29 cellular contexts compared by ENCODE assay signal in genomic region chr15:42079401-42079908, GRCh38. TPM values are rescaled to one million over a fixed set of nuclear protein-coding genes. Genes with fewer than 3 reads are reported as not detected.
DNase-seq lines count a peak whose midpoint lies in the region; ATAC-seq and TF ChIP-seq lines count a peak whose summit lies in the region.
"Had no signal": no experiment of that assay in that cellular context is flagged by ENCODE, and none has a peak within 500 bp of the region (broad histone marks: within the 10 kb centered on the region; RNA-seq: fewer than 3 reads in every experiment).

No MANE protein-coding gene starts in this region.

- no peak overlapping the region for H4K91ac ChIP-seq in neuronal stem cell (ENCODE audit: low read depth, low read length, poor library complexity)

- H3K27me3 ChIP-seq in GM23248 (replicated peaks; ENCODE audit: insufficient read depth) (peaks cover 44% of the 10 kb centered on the region), colonic mucosa (no peaks in the 10 kb centered on the region), neuronal stem cell (ENCODE audit: control insufficient read depth in 3 of 3, insufficient read depth in 3 of 3, low read depth in 1 of 3, low read length in 3 of 3) (peaks cover 0 to 48% (median 2%) of the 10 kb centered on the region in 3 experiments)

- peak overlapping the region; percentile 38 for H3K4me2 ChIP-seq in GM23248 (ENCODE audit: unreplicated experiment)
- no peak overlapping the region for H3K4me2 ChIP-seq in neuronal stem cell (ENCODE audit: insufficient read depth, low read length, poor library complexity, severe bottlenecking)

- 21 to 25% methylated on average over 30 to 31 of the region's 31 CpGs for WGBS in GM23248 (ENCODE audit: low coverage in 1 of 2, low lambda C conversion rate in 2 of 2, missing lambda C conversion rate in 2 of 2), 2 experiments
- WGBS in neuronal stem cell (ENCODE audit: extremely low coverage in 2 of 2, insufficient read length in 2 of 2, insufficient replicate concordance in 1 of 2), 2 donors, result no CpG with 5 or more reads among the region's 31 CpGs

- ATAC-seq in HG03039 (IDR thresholded peaks at IDR 0.05; ENCODE audit: unreplicated experiment), result no peak
- ATAC-seq: activated CD4-positive, CD25-positive, alpha-beta regulatory T cell treated with anti-CD3 and anti-CD28 coated beads, Interleukin-2, amount 50 U/mL, for 24 hours; mucosa of descending colon; stimulated activated effector memory CD8-positive, alpha-beta T cell treated with anti-CD3 and anti-CD28 coated beads, Interleukin-12 subunit alpha, Interleukin-12 subunit beta, amount 100 ng/mL, for 72 hours had no signal

- in situ Hi-C loops in GM23248 (cut with MboI), result no loop called here

- no peaks in the 10 kb centered on the region for H4K20me1 ChIP-seq in GM23248 (ENCODE audit: insufficient read depth)

- peak overlapping the region; percentile 52 for H2BK120ac ChIP-seq in neuronal stem cell (ENCODE audit: low read depth, low read length)

- H3K9me3 Mint-ChIP-seq in activated T-cell treated with anti-CD3 and anti-CD28 coated beads, Interleukin-2, amount 50 U/mL, for 24 hours, result no peaks in the 10 kb centered on the region
- H3K9me3 Mint-ChIP-seq: activated CD4-positive, alpha-beta memory T cell treated with anti-CD3 and anti-CD28 coated beads, Interleukin-2, amount 10 ng/mL, durations not matched to agents 7 days and 5 days; IgD-negative memory B cell; nephron; stimulated activated effector memory CD8-positive, alpha-beta T cell treated with anti-CD3 and anti-CD28 coated beads, Interleukin-12 subunit alpha, Interleukin-12 subunit beta, amount 100 ng/mL, for 72 hours; T-helper 1 cell treated with Interleukin-12 subunit alpha and Interleukin-12 subunit beta and Interleukin-4 antibody, amounts not matched to agents 30 μg/mL and 1 μg/mL, for 36 hours had no signal

- H2BK12ac ChIP-seq in neuronal stem cell (ENCODE audit: low read length), result no peak overlapping the region

- H3K9me2 ChIP-seq in GM23248 (ENCODE audit: insufficient read depth), result no peaks in the 10 kb centered on the region

- peak overlapping the region; percentile 87 for H3K14ac ChIP-seq in neuronal stem cell (ENCODE audit: low read length)

- H3K27ac ChIP-seq in GM23248, result no peak overlapping the region
- H3K27ac ChIP-seq in colonic mucosa, result no peak overlapping the region
- H3K27ac ChIP-seq in neuronal stem cell (replicated peaks; ENCODE audit: low read length), result no peak overlapping the region
- H3K27ac ChIP-seq: C4-2B had no signal

- no peaks in the 10 kb centered on the region for H3K4me1 ChIP-seq in GM23248 (ENCODE audit: insufficient read depth)
- H3K4me1 ChIP-seq in colonic mucosa, result peaks cover 4% of the 10 kb centered on the region
- H3K4me1 ChIP-seq in neuronal stem cell (ENCODE audit: control insufficient read depth in 2 of 2, insufficient read depth in 1 of 2, low read depth in 1 of 2, low read length in 2 of 2), result peaks cover 6 to 13% of the 10 kb centered on the region in 2 donors

- H3K79me2 ChIP-seq in GM23248 (ENCODE audit: insufficient read depth), result no peaks in the 10 kb centered on the region

- H3K23ac ChIP-seq in neuronal stem cell (ENCODE audit: low read depth, low read length, poor library complexity), result peak overlapping the region; percentile 97

- peak overlapping the region; percentile 41; the same call in 1 of the 2 replicates for H2AFZ ChIP-seq in GM23248
- no peak overlapping the region for H2AFZ ChIP-seq in neuronal stem cell (ENCODE audit: low read length)

- peak overlapping the region; percentile 19 for H2BK15ac ChIP-seq in neuronal stem cell (ENCODE audit: low read length)

- DNase-seq in D341Med (ENCODE audit: low spot score) (peak; percentile 37), GM23248 (peak; percentile 53), colonic mucosa (peak; percentile 15), neuronal stem cell (ENCODE audit: low spot score) (no peak), NCI-H2029 treated with DMSO at 0.1 percent for 48 hours (lab: John Stamatoyannopoulos, UW) (no peak), NCI-H2107 treated with DMSO at 0.1 percent for 48 hours (lab: John Stamatoyannopoulos, UW; ENCODE audit: unreplicated experiment) (no peak)
- DNase-seq in activated T-cell treated with anti-CD3 and anti-CD28 coated beads, Interleukin-2, amount 50 U/mL, for 24 hours, result no peak
- DNase-seq: activated CD4-positive, alpha-beta memory T cell treated with anti-CD3 and anti-CD28 coated beads, Interleukin-2, amount 10 ng/mL, durations not matched to agents 7 days and 5 days; activated naive CD4-positive, alpha-beta T cell treated with Interleukin-2 at 50 U/mL for 16 hours; cerebellar nuclear complex; EL; kidney; mucosa of descending colon; NCI-H1105; NCI-H345; NCI-H774; stimulated activated CD4-positive, alpha-beta T cell treated with anti-CD3 and anti-CD28 coated beads, Interleukin-12 subunit alpha, Interleukin-12 subunit beta, amount 100 ng/mL, for 4 hours; stimulated activated CD4-positive, alpha-beta T cell treated with anti-CD3 and anti-CD28 coated beads, Interleukin-4, amount 100 ng/mL, for 1 hour had no signal

- no peak overlapping the region for H3K4ac ChIP-seq in neuronal stem cell (ENCODE audit: low read length)

- H3K18ac ChIP-seq in neuronal stem cell (ENCODE audit: low read length), result peak overlapping the region; percentile 89

- H3K79me1 ChIP-seq in neuronal stem cell (ENCODE audit: low read depth, low read length), result no peaks in the 10 kb centered on the region

- intact Hi-C loops in colonic mucosa (cut with DNase I), result no loop called here

- H3K27ac Mint-ChIP-seq in activated T-cell treated with anti-CD3 and anti-CD28 coated beads, Interleukin-2, amount 50 U/mL, for 24 hours, result no peak overlapping the region
- H3K27ac Mint-ChIP-seq: activated CD4-positive, alpha-beta memory T cell treated with anti-CD3 and anti-CD28 coated beads, Interleukin-2, amount 10 ng/mL, durations not matched to agents 7 days and 5 days; IgD-negative memory B cell; nephron; stimulated activated effector memory CD8-positive, alpha-beta T cell treated with anti-CD3 and anti-CD28 coated beads, Interleukin-12 subunit alpha, Interleukin-12 subunit beta, amount 100 ng/mL, for 72 hours; T-helper 1 cell treated with Interleukin-12 subunit alpha and Interleukin-12 subunit beta and Interleukin-4 antibody, amounts not matched to agents 30 μg/mL and 1 μg/mL, for 36 hours had no signal

- no peaks in the 10 kb centered on the region for H3K36me3 Mint-ChIP-seq in activated T-cell treated with anti-CD3 and anti-CD28 coated beads, Interleukin-2, amount 50 U/mL, for 24 hours (ENCODE audit: low read depth)
- H3K36me3 Mint-ChIP-seq: IgD-negative memory B cell; stimulated activated effector memory CD8-positive, alpha-beta T cell treated with anti-CD3 and anti-CD28 coated beads, Interleukin-12 subunit alpha, Interleukin-12 subunit beta, amount 100 ng/mL, for 72 hours had no signal

- H3K36me3 ChIP-seq in GM23248 (ENCODE audit: low read depth) (no peaks in the 10 kb centered on the region), colonic mucosa (no peaks in the 10 kb centered on the region), neuronal stem cell (replicated peaks in 1 of 2; ENCODE audit: control insufficient read depth in 2 of 2, insufficient read depth in 2 of 2, low read length in 2 of 2) (no peaks in the 10 kb centered on the region)

- H3K9ac ChIP-seq in GM23248, result no peak overlapping the region
- no peak overlapping the region for H3K9ac ChIP-seq in colonic mucosa (ENCODE audit: low read depth in 2 of 2, low read length in 2 of 2)
- H3K9ac ChIP-seq in neuronal stem cell (ENCODE audit: low read depth, low read length, poor library complexity), result no peak overlapping the region

- TF ChIP-seq CTCF in colonic mucosa (IDR thresholded peaks at IDR 0.05), result no peak

- H3F3A ChIP-seq in GM23248 (ENCODE audit: insufficient read depth), result no peaks in the 10 kb centered on the region

- no peak overlapping the region for H4K8ac ChIP-seq in neuronal stem cell (ENCODE audit: low read depth, low read length)

- peak overlapping the region; percentile 86 for H2AK5ac ChIP-seq in neuronal stem cell (ENCODE audit: low read depth, low read length)

- H3K4me3 ChIP-seq in GM23248, result peak overlapping the region; percentile 48
- H3K4me3 ChIP-seq in colonic mucosa, result no peak overlapping the region
- no peak overlapping the region for H3K4me3 ChIP-seq in neuronal stem cell (ENCODE audit: low read length in 2 of 2)
- H3K4me3 ChIP-seq: mucosa of descending colon had no signal

- H3K9me3 ChIP-seq in GM23248 (ENCODE audit: low read depth) (no peaks in the 10 kb centered on the region), colonic mucosa (no peaks in the 10 kb centered on the region), neuronal stem cell (replicated peaks in 1 of 2; ENCODE audit: control insufficient read depth in 2 of 2, insufficient read depth in 1 of 2, low read depth in 1 of 2, low read length in 2 of 2) (no peaks in the 10 kb centered on the region)
- H3K9me3 ChIP-seq: mucosa of descending colon had no signal

- no peak overlapping the region for H3K4me3 Mint-ChIP-seq in activated T-cell treated with anti-CD3 and anti-CD28 coated beads, Interleukin-2, amount 50 U/mL, for 24 hours
- H3K4me3 Mint-ChIP-seq: activated CD4-positive, alpha-beta memory T cell treated with anti-CD3 and anti-CD28 coated beads, Interleukin-2, amount 10 ng/mL, durations not matched to agents 7 days and 5 days; IgD-negative memory B cell; nephron; stimulated activated effector memory CD8-positive, alpha-beta T cell treated with anti-CD3 and anti-CD28 coated beads, Interleukin-12 subunit alpha, Interleukin-12 subunit beta, amount 100 ng/mL, for 72 hours; T-helper 1 cell treated with Interleukin-12 subunit alpha and Interleukin-12 subunit beta and Interleukin-4 antibody, amounts not matched to agents 30 μg/mL and 1 μg/mL, for 36 hours had no signal

- H3K4me1 Mint-ChIP-seq in activated T-cell treated with anti-CD3 and anti-CD28 coated beads, Interleukin-2, amount 50 U/mL, for 24 hours (ENCODE audit: low read depth), result peaks cover 4% of the 10 kb centered on the region

- peaks cover 7% of the 10 kb centered on the region for H3K27me3 Mint-ChIP-seq in activated T-cell treated with anti-CD3 and anti-CD28 coated beads, Interleukin-2, amount 50 U/mL, for 24 hours

- no peak overlapping the region for H2BK5ac ChIP-seq in neuronal stem cell (ENCODE audit: low read length)

RNA-seq across cellular contexts. Expression of gene PLA2G4D, which starts 14.9 kb away (rescaled TPM):
- not detected in 2 replicates for total RNA-seq in GM23248 (2014; rRNA removed; shearing (Covaris generic))
- polyA plus RNA-seq in GM23248 (2016; fragmentation: Nextera tagmentation; extraction: Ambion mirVana), result not detected in 2 replicates
- under 1 TPM; 0.24 to 0.27 TPM for total RNA-seq in colonic mucosa
- 0.03 TPM for polyA plus RNA-seq in neuronal stem cell (2013, experiment 1 of 2)
- polyA plus RNA-seq in neuronal stem cell (2013, experiment 2 of 2), result 0.07 TPM
- total RNA-seq: activated CD4-positive, alpha-beta memory T cell treated with anti-CD3 and anti-CD28 coated beads, Interleukin-2, amount 10 ng/mL, durations not matched to agents 7 days and 5 days; kidney; right cardiac atrium; urinary bladder had no signal
- polyA plus RNA-seq: IgD-negative memory B cell, right cardiac atrium had no signal

RNA-seq across cellular contexts. Expression of gene PLA2G4E, which starts 58.6 kb away (rescaled TPM):
- not detected in 2 replicates for total RNA-seq in GM23248 (2014; rRNA removed; shearing (Covaris generic))
- not detected in 2 replicates for polyA plus RNA-seq in GM23248 (2016; fragmentation: Nextera tagmentation; extraction: Ambion mirVana)
- total RNA-seq in colonic mucosa, result under 1 TPM in 1 of 2 donors, not detected in 1; 0.67 TPM
- not detected for polyA plus RNA-seq in neuronal stem cell (2013, experiment 1 of 2)
- not detected for polyA plus RNA-seq in neuronal stem cell (2013, experiment 2 of 2)
- total RNA-seq: activated CD4-positive, alpha-beta memory T cell treated with anti-CD3 and anti-CD28 coated beads, Interleukin-2, amount 10 ng/mL, durations not matched to agents 7 days and 5 days; kidney; M059J; urinary bladder had no signal
- polyA plus RNA-seq: adipose tissue, IgD-negative memory B cell had no signal

Comparison
In these comparisons a context has a peak if more than half of its experiments do, and no peak if none do; other contexts are left out.
1. DNase-seq: peak in D341Med (single experiment), GM23248 (single experiment) and colonic mucosa (single experiment); none in neuronal stem cell (single experiment), NCI-H2029 treated with DMSO at 0.1 percent for 48 hours (single experiment), activated T-cell treated with anti-CD3 and anti-CD28 coated beads, Interleukin-2, amount 50 U/mL, for 24 hours (single experiment) and NCI-H2107 treated with DMSO at 0.1 percent for 48 hours (single experiment).